18 cellular contexts compared by ENCODE assay signal in the genomic region with DNA sequence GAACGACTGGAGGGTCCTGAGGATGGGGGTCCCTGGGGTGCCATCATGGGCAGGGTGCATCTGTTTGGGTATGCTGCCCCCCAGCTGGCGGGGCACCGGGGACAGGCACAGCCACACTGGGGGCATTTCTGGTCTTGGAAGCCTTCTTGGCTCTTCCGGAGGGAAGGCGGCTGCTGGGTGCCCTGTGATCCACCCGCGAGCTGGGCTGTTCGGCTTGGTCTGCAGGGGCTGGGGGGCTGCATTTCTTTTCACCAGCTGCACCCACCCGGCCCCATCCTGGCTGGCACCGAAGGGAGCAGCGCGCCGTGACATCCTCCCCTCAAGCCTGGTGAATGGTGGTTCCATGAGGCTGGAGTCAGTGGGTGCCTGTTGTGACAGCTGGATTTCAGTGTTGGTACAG. TPM values are rescaled to one million over a fixed set of nuclear protein-coding genes. Genes with fewer than 3 reads are reported as not detected.
DNase-seq lines count a peak whose midpoint lies in the region; ATAC-seq, FAIRE-seq and TF ChIP-seq lines count a peak whose summit lies in the region.
"Had no signal": no experiment of that assay in that cellular context is flagged by ENCODE, and none has a peak within 500 bp of the region (broad histone marks: within the 10 kb centered on the region; RNA-seq: fewer than 3 reads in every experiment).

No MANE protein-coding gene starts in this region.

- in situ Hi-C loops in K562 (cut with MboI): loop anchor here (25.0 kb wide), 1 partner anchor 355 kb away; a partner anchor contains a TSS

- FAIRE-seq in K562 (lab: Jason Lieb, UNC): no peak
- FAIRE-seq: A549, H1 had no signal

- no peaks in the 10 kb centered on the region for H3K4me1 Mint-ChIP-seq in activated CD4-positive, alpha-beta T cell treated with anti-CD3 and anti-CD28 coated beads, Interleukin-2, amount 10 ng/mL, durations not matched to agents 7 days and 5 days
- no peaks in the 10 kb centered on the region for H3K4me1 Mint-ChIP-seq in stimulated activated naive CD8-positive, alpha-beta T cell treated with anti-CD3 and anti-CD28 coated beads, Interleukin-15, Interleukin-2, amounts not matched to agents 100 ng/mL and 50 ng/mL, for 24 hours (ENCODE audit: low read depth)
- peaks cover 6% of the 10 kb centered on the region for H3K4me1 Mint-ChIP-seq in stimulated activated effector memory CD8-positive, alpha-beta T cell treated with anti-CD3 and anti-CD28 coated beads, Interleukin-12 subunit alpha, Interleukin-12 subunit beta, amount 100 ng/mL, for 72 hours
- no peaks in the 10 kb centered on the region for H3K4me1 Mint-ChIP-seq in activated naive CD8-positive, alpha-beta T cell treated with anti-CD3 and anti-CD28 coated beads, Interleukin-2, amount 50 U/mL, for 24 hours

- no peak for TF ChIP-seq EP300 in K562 (IDR thresholded peaks at IDR 0.05; ENCODE audit: low read length)

- POLR2A ChIA-PET in activated CD4-positive, alpha-beta T cell treated with anti-CD3 and anti-CD28 coated beads, Interleukin-2, amount 10 ng/mL, durations not matched to agents 7 days and 5 days (lab: Charles Lee): no interaction called here
- POLR2A ChIA-PET in K562 (lab: Yijun Ruan, JAX): interaction anchor here (1.7 to 2.2 kb wide), 2 partner anchors 8 to 11 kb away, joined by 5 to 8 read pairs; no protein-coding TSS in a partner anchor

- H3K9ac ChIP-seq in K562 (ENCODE audit: insufficient read depth in 1 of 2, low read depth in 2 of 2, low read length in 2 of 2): peak overlapping the region in 1 of 2 experiments; percentile 61; a peak in 2 of 4 replicates

- no TSS peak for BruUV-seq in K562 (replicated peaks; lab: Mats Ljungman, UMichigan)

- TF ChIP-seq CTCF in K562 (IDR thresholded peaks at IDR 0.05 in 2 of 3, conservative IDR thresholded peaks at IDR 0.05 in 1 of 3; ENCODE audit: insufficient read depth in 2 of 3, low read depth in 1 of 3, low read length in 3 of 3): no peak

- no peaks in the 10 kb centered on the region for H3K36me3 Mint-ChIP-seq in activated CD4-positive, alpha-beta T cell treated with anti-CD3 and anti-CD28 coated beads, Interleukin-2, amount 10 ng/mL, durations not matched to agents 7 days and 5 days (ENCODE audit: low read depth)
- H3K36me3 Mint-ChIP-seq in stimulated activated naive CD8-positive, alpha-beta T cell treated with anti-CD3 and anti-CD28 coated beads, Interleukin-15, Interleukin-2, amounts not matched to agents 100 ng/mL and 50 ng/mL, for 24 hours (ENCODE audit: low read depth): no peaks in the 10 kb centered on the region
- peaks cover 28% of the 10 kb centered on the region for H3K36me3 Mint-ChIP-seq in stimulated activated effector memory CD8-positive, alpha-beta T cell treated with anti-CD3 and anti-CD28 coated beads, Interleukin-12 subunit alpha, Interleukin-12 subunit beta, amount 100 ng/mL, for 72 hours
- H3K36me3 Mint-ChIP-seq in activated naive CD8-positive, alpha-beta T cell treated with anti-CD3 and anti-CD28 coated beads, Interleukin-2, amount 50 U/mL, for 24 hours (ENCODE audit: low read depth): peaks cover 4% of the 10 kb centered on the region

- peaks cover 3% of the 10 kb centered on the region; the same call in 1 of the 3 replicates for H3K79me2 ChIP-seq in K562 (ENCODE audit: control insufficient read depth, insufficient read depth, low read length)

- no peaks in the 10 kb centered on the region; the same call in 2 of the 3 replicates for H3K36me3 ChIP-seq in K562 (ENCODE audit: control insufficient read depth, insufficient read depth, low read length)

- WGBS in K562 (ENCODE audit: insufficient coverage, low coverage, missing lambda C conversion rate): 70% methylated on average over 10 of the region's 13 CpGs

- no peak overlapping the region for H2AFZ ChIP-seq in K562 (ENCODE audit: low read depth, low read length)

- no peak for TF ChIP-seq RAD21 in K562 (CRISPR knock-in tag; conservative IDR thresholded peaks at IDR 0.05 in 1 of 2, IDR thresholded peaks at IDR 0.05 in 1 of 2)

- no peak for ATAC-seq in stimulated activated naive CD8-positive, alpha-beta T cell treated with anti-CD3 and anti-CD28 coated beads, Interleukin-15, Interleukin-2, amounts not matched to agents 100 U/mL and 50 U/mL, for 24 hours
- no peak for ATAC-seq in K562
- no peak for ATAC-seq in stimulated activated effector memory CD8-positive, alpha-beta T cell treated with anti-CD3 and anti-CD28 coated beads, Interleukin-12 subunit alpha, Interleukin-12 subunit beta, amount 100 ng/mL, for 72 hours
- ATAC-seq in activated naive CD8-positive, alpha-beta T cell treated with anti-CD3 and anti-CD28 coated beads, Interleukin-2, amount 50 U/mL, for 24 hours: no peak
- ATAC-seq: A549 had no signal

- H3K27ac Mint-ChIP-seq in activated CD4-positive, alpha-beta T cell treated with anti-CD3 and anti-CD28 coated beads, Interleukin-2, amount 10 ng/mL, durations not matched to agents 7 days and 5 days: peak overlapping the region; percentile 1
- H3K27ac Mint-ChIP-seq in stimulated activated naive CD8-positive, alpha-beta T cell treated with anti-CD3 and anti-CD28 coated beads, Interleukin-15, Interleukin-2, amounts not matched to agents 100 ng/mL and 50 ng/mL, for 24 hours: peak overlapping the region; percentile 26
- H3K27ac Mint-ChIP-seq in stimulated activated effector memory CD8-positive, alpha-beta T cell treated with anti-CD3 and anti-CD28 coated beads, Interleukin-12 subunit alpha, Interleukin-12 subunit beta, amount 100 ng/mL, for 72 hours: peak overlapping the region; percentile 66
- no peak overlapping the region for H3K27ac Mint-ChIP-seq in activated naive CD8-positive, alpha-beta T cell treated with anti-CD3 and anti-CD28 coated beads, Interleukin-2, amount 50 U/mL, for 24 hours

- DNase-seq in activated CD4-positive, alpha-beta T cell treated with anti-CD3 and anti-CD28 coated beads, Interleukin-2, amount 10 ng/mL, durations not matched to agents 7 days and 5 days: no peak
- DNase-seq in activated CD4-positive, alpha-beta T cell treated with anti-CD3 and anti-CD28 coated beads, Interleukin-2, amount 50 U/mL, for 48 hours: no peak
- DNase-seq in stimulated activated naive CD8-positive, alpha-beta T cell treated with anti-CD3 and anti-CD28 coated beads, Interleukin-15, Interleukin-2, amounts not matched to agents 100 U/mL and 50 U/mL, for 24 hours: no peak
- DNase-seq in K562 (ENCODE audit: extremely low read depth in 1 of 4, low spot score in 3 of 4): no peak
- DNase-seq in stimulated activated effector memory CD8-positive, alpha-beta T cell treated with anti-CD3 and anti-CD28 coated beads, Interleukin-12 subunit alpha, Interleukin-12 subunit beta, amount 100 ng/mL, for 72 hours (ENCODE audit: low spot score in 2 of 2): no peak
- DNase-seq in NCI-H187 treated with DMSO at 0.1 percent for 48 hours (lab: John Stamatoyannopoulos, UW): no peak
- no peak for DNase-seq in activated naive CD8-positive, alpha-beta T cell treated with anti-CD3 and anti-CD28 coated beads, Interleukin-2, amount 50 U/mL, for 24 hours
- DNase-seq: AML-193; CD4-positive, alpha-beta memory T cell; DMS153; DMS79 treated with DMSO at 0.1 percent for 48 hours; GF-D8; IMR-90 had no signal

- no peak overlapping the region for H3K27ac ChIP-seq in K562 (ENCODE audit: extremely low read depth, low read depth, low read length)
- H3K27ac ChIP-seq: 22Rv1, A549 had no signal

- H3K4me2 ChIP-seq in K562 (ENCODE audit: insufficient read depth, low read length): no peak overlapping the region
- H3K4me2 ChIP-seq: A549 had no signal

- no peaks in the 10 kb centered on the region for H4K20me1 ChIP-seq in K562 (replicated peaks; ENCODE audit: control insufficient read depth, insufficient read depth, low read length)

- no peak for TF ChIP-seq POLR2A in K562 (conservative IDR thresholded peaks at IDR 0.05)

- no peaks in the 10 kb centered on the region for H3K27me3 ChIP-seq in K562 (ENCODE audit: control insufficient read depth in 2 of 2, insufficient read depth in 2 of 2, low read length in 2 of 2)

- intact Hi-C loops in K562 (cut with micrococcal nuclease): no loop called here

- CTCF ChIA-PET in activated CD4-positive, alpha-beta T cell treated with anti-CD3 and anti-CD28 coated beads, Interleukin-2, amount 10 ng/mL, durations not matched to agents 7 days and 5 days (lab: Charles Lee): interaction anchor here (1.6 kb wide), 1 partner anchor 8 kb away, joined by 7 read pairs; no protein-coding TSS in a partner anchor
- CTCF ChIA-PET in K562 (lab: Yijun Ruan, JAX; ENCODE audit: low intra/inter-chr PET ratio): no interaction called here

- peaks cover 3% of the 10 kb centered on the region for H3K9me1 ChIP-seq in K562 (ENCODE audit: control insufficient read depth, insufficient read depth, low read length)

- no peaks in the 10 kb centered on the region for H3K27me3 Mint-ChIP-seq in activated CD4-positive, alpha-beta T cell treated with anti-CD3 and anti-CD28 coated beads, Interleukin-2, amount 10 ng/mL, durations not matched to agents 7 days and 5 days
- H3K27me3 Mint-ChIP-seq in stimulated activated naive CD8-positive, alpha-beta T cell treated with anti-CD3 and anti-CD28 coated beads, Interleukin-15, Interleukin-2, amounts not matched to agents 100 ng/mL and 50 ng/mL, for 24 hours: no peaks in the 10 kb centered on the region
- no peaks in the 10 kb centered on the region for H3K27me3 Mint-ChIP-seq in activated naive CD8-positive, alpha-beta T cell treated with anti-CD3 and anti-CD28 coated beads, Interleukin-2, amount 50 U/mL, for 24 hours
- H3K27me3 Mint-ChIP-seq: CD4-positive, alpha-beta memory T cell had no signal

- no peaks in the 10 kb centered on the region for H3K9me3 ChIP-seq in K562 (replicated peaks; ENCODE audit: control insufficient read depth, insufficient read depth, low read depth, low read length)
- H3K9me3 ChIP-seq: A549, HAP-1 had no signal

- no peak overlapping the region for H3K4me3 Mint-ChIP-seq in activated CD4-positive, alpha-beta T cell treated with anti-CD3 and anti-CD28 coated beads, Interleukin-2, amount 10 ng/mL, durations not matched to agents 7 days and 5 days
- H3K4me3 Mint-ChIP-seq in stimulated activated naive CD8-positive, alpha-beta T cell treated with anti-CD3 and anti-CD28 coated beads, Interleukin-15, Interleukin-2, amounts not matched to agents 100 ng/mL and 50 ng/mL, for 24 hours: no peak overlapping the region
- H3K4me3 Mint-ChIP-seq in stimulated activated effector memory CD8-positive, alpha-beta T cell treated with anti-CD3 and anti-CD28 coated beads, Interleukin-12 subunit alpha, Interleukin-12 subunit beta, amount 100 ng/mL, for 72 hours: no peak overlapping the region
- H3K4me3 Mint-ChIP-seq in activated naive CD8-positive, alpha-beta T cell treated with anti-CD3 and anti-CD28 coated beads, Interleukin-2, amount 50 U/mL, for 24 hours: no peak overlapping the region
- H3K4me3 Mint-ChIP-seq: CD4-positive, alpha-beta memory T cell had no signal

- no peak overlapping the region for H3K4me3 ChIP-seq in K562
- H3K4me3 ChIP-seq: A549, HAP-1 had no signal

- H3K4me1 ChIP-seq in K562 (replicated peaks in 1 of 2; ENCODE audit: control insufficient read depth in 2 of 2, insufficient read depth in 2 of 2, low read length in 2 of 2): peaks cover 14 to 70% of the 10 kb centered on the region in 2 experiments
- H3K4me1 ChIP-seq: A549, HAP-1 had no signal

- no peaks in the 10 kb centered on the region for H3K9me3 Mint-ChIP-seq in activated CD4-positive, alpha-beta T cell treated with anti-CD3 and anti-CD28 coated beads, Interleukin-2, amount 10 ng/mL, durations not matched to agents 7 days and 5 days
- H3K9me3 Mint-ChIP-seq in stimulated activated naive CD8-positive, alpha-beta T cell treated with anti-CD3 and anti-CD28 coated beads, Interleukin-15, Interleukin-2, amounts not matched to agents 100 ng/mL and 50 ng/mL, for 24 hours: no peaks in the 10 kb centered on the region
- no peaks in the 10 kb centered on the region for H3K9me3 Mint-ChIP-seq in stimulated activated effector memory CD8-positive, alpha-beta T cell treated with anti-CD3 and anti-CD28 coated beads, Interleukin-12 subunit alpha, Interleukin-12 subunit beta, amount 100 ng/mL, for 72 hours
- H3K9me3 Mint-ChIP-seq in activated naive CD8-positive, alpha-beta T cell treated with anti-CD3 and anti-CD28 coated beads, Interleukin-2, amount 50 U/mL, for 24 hours: no peaks in the 10 kb centered on the region

RNA-seq across cellular contexts. Expression of a gene that starts 12.2 kb away (rescaled TPM):
- 10 to 100 TPM; 61.3 to 66.2 TPM for total RNA-seq in activated CD4-positive, alpha-beta T cell treated with anti-CD3 and anti-CD28 coated beads, Interleukin-2, amount 10 ng/mL, durations not matched to agents 7 days and 5 days
- total RNA-seq in K562 (2011; cell fraction: chromatin; rRNA removed; ENCODE audit: low replicate concordance): 32.5 and 87.9 TPM in 2 replicates
- 57.6 and 57.7 TPM in 2 replicates for total RNA-seq in K562 (2011; cell fraction: nucleolus; rRNA removed)
- 37.4 and 38.2 TPM in 2 replicates for total RNA-seq in K562 (2011; cell fraction: nucleoplasm; rRNA removed)
- total RNA-seq in K562 (2014; rRNA removed) (74.4 and 79.5 TPM in 2 replicates), K562 (2014; rRNA removed; fragmentation: Illumina TruSeq; extraction: Trizol) (4.5 and 5.2 TPM in 2 replicates), K562 (2015; rRNA removed; fragmentation: Illumina TruSeq; extraction: Trizol) (13.7 and 15.9 TPM in 2 replicates), K562 (2021) (142 TPM in 2 replicates)
- polyA plus RNA-seq in K562 (2011; rRNA removed) (9.9 and 13.5 TPM in 2 replicates), K562 (2014; fragmentation: Illumina TruSeq; extraction: Trizol) (8.4 and 22.6 TPM in 2 replicates), K562 (2014; fragmentation: Nextera tagmentation; extraction: Ambion mirVana) (1 to 10 TPM in 1 of 2 experiments, under 1 TPM in 1; 0.58 to 1.0 TPM), K562 (2014; rRNA removed) (143 and 153 TPM in 2 replicates)
- polyA plus RNA-seq in K562 (2011; cell fraction: cytosol; rRNA removed): 19.5 and 92.5 TPM in 2 replicates
- 23.2 and 44.5 TPM in 2 replicates for polyA plus RNA-seq in K562 (2011; cell fraction: nucleus; rRNA removed)
- 74.5 and 114 TPM in 2 replicates for polyA plus RNA-seq in K562 (2012)
- 3.3 and 3.9 TPM in 2 replicates for polyA minus RNA-seq in K562 (2011; rRNA and poly(A)+ RNA removed)
- 16.1 and 25.8 TPM in 2 replicates for polyA minus RNA-seq in K562 (2011; cell fraction: cytosol; rRNA and poly(A)+ RNA removed)
- 10.0 and 14.0 TPM in 2 replicates for polyA minus RNA-seq in K562 (2011; cell fraction: nucleus; rRNA and poly(A)+ RNA removed)

RNA-seq across cellular contexts. Expression of a gene that starts 45.7 kb away (rescaled TPM):
- total RNA-seq in activated CD4-positive, alpha-beta T cell treated with anti-CD3 and anti-CD28 coated beads, Interleukin-2, amount 10 ng/mL, durations not matched to agents 7 days and 5 days: 10 to 100 TPM; 60.7 to 62.0 TPM
- 25.0 and 40.0 TPM in 2 replicates for total RNA-seq in K562 (2011; cell fraction: chromatin; rRNA removed; ENCODE audit: low replicate concordance)
- 28.2 and 34.2 TPM in 2 replicates for total RNA-seq in K562 (2011; cell fraction: nucleolus; rRNA removed)
- 21.0 and 24.4 TPM in 2 replicates for total RNA-seq in K562 (2011; cell fraction: nucleoplasm; rRNA removed)
- total RNA-seq in K562 (2014; rRNA removed) (10.8 and 16.6 TPM in 2 replicates), K562 (2014; rRNA removed; fragmentation: Illumina TruSeq; extraction: Trizol) (2.8 and 3.2 TPM in 2 replicates), K562 (2015; rRNA removed; fragmentation: Illumina TruSeq; extraction: Trizol) (4.6 and 5.6 TPM in 2 replicates), K562 (2021) (55.4 and 60.5 TPM in 2 replicates)
- polyA plus RNA-seq in K562 (2011; rRNA removed) (3.1 and 4.6 TPM in 2 replicates), K562 (2014; fragmentation: Illumina TruSeq; extraction: Trizol) (15.8 and 21.4 TPM in 2 replicates), K562 (2014; fragmentation: Nextera tagmentation; extraction: Ambion mirVana) (under 1 TPM; 0.10 to 0.39 TPM), K562 (2014; rRNA removed) (16.4 and 17.0 TPM in 2 replicates)
- polyA plus RNA-seq in K562 (2011; cell fraction: cytosol; rRNA removed): 3.6 and 6.1 TPM in 2 replicates
- 8.6 and 16.4 TPM in 2 replicates for polyA plus RNA-seq in K562 (2011; cell fraction: nucleus; rRNA removed)
- 13.2 and 13.6 TPM in 2 replicates for polyA plus RNA-seq in K562 (2012)
- polyA minus RNA-seq in K562 (2011; rRNA and poly(A)+ RNA removed): 2.7 and 4.6 TPM in 2 replicates
- polyA minus RNA-seq in K562 (2011; cell fraction: cytosol; rRNA and poly(A)+ RNA removed): 20.6 and 21.9 TPM in 2 replicates
- 8.6 and 10.9 TPM in 2 replicates for polyA minus RNA-seq in K562 (2011; cell fraction: nucleus; rRNA and poly(A)+ RNA removed)
